ENCODE assay signal across 1 cellular context in genomic region chr7:16260236-16260728, GRCh38.
TF ChIP-seq lines count a peak whose summit lies in the region.

No MANE protein-coding gene starts in this region.

TF ChIP-seq in K562, 482 proteins besides CTCF, POLR2A, EP300 and RAD21 (continued from another document and continues in another):
- TF ChIP-seq KDM5B (IDR thresholded peaks at IDR 0.05; ENCODE audit: insufficient replicate concordance, low read depth, low read length) (no peak), U2AF2 (optimal IDR thresholded peaks at IDR 0.05; ENCODE audit: low read depth, low read length) (no peak), HMGN3 (IDR thresholded peaks at IDR 0.05; ENCODE audit: borderline replicate concordance, extremely low read depth, insufficient read length, low read depth, low read length) (no peak), ZNF354B (CRISPR knock-in tag; IDR thresholded peaks at IDR 0.05) (no peak), HDAC1 (IDR thresholded peaks at IDR 0.05) (peak in 1 of 2 experiments; percentile 82; a peak in 2 of 4 replicates), ZNF740 (CRISPR knock-in tag; IDR thresholded peaks at IDR 0.05) (no peak), ZNF740 (tag; IDR thresholded peaks at IDR 0.05) (no peak), SRSF7 (optimal IDR thresholded peaks at IDR 0.05; ENCODE audit: low read depth, low read length) (no peak), ZHX1 (conservative IDR thresholded peaks at IDR 0.05; ENCODE audit: low read length) (no peak), GMEB1 (CRISPR knock-in tag; IDR thresholded peaks at IDR 0.05) (no peak), PRPF4 (IDR thresholded peaks at IDR 0.05; ENCODE audit: insufficient read depth, low read depth, low read length, poor library complexity, severe bottlenecking) (no peak), ZNF518B (CRISPR knock-in tag; IDR thresholded peaks at IDR 0.05) (no peak), ZNF707 (CRISPR knock-in tag; conservative IDR thresholded peaks at IDR 0.05) (no peak), SNIP1 (IDR thresholded peaks at IDR 0.05; ENCODE audit: low read depth) (no peak), DDX20 (tag; IDR thresholded peaks at IDR 0.05; ENCODE audit: low read depth) (no peak; the same call in none of the 2 replicates), THRAP3 (IDR thresholded peaks at IDR 0.05; ENCODE audit: borderline replicate concordance) (no peak), ZBTB8A (IDR thresholded peaks at IDR 0.05; ENCODE audit: partially characterized antibody) (no peak), USF2 (CRISPR knock-in tag; IDR thresholded peaks at IDR 0.05) (no peak), ZNF184 (CRISPR knock-in tag; IDR thresholded peaks at IDR 0.05) (no peak), MYC (IDR thresholded peaks at IDR 0.05; ENCODE audit: low read depth, low read length) (no peak), MYC (CRISPR knock-in tag; IDR thresholded peaks at IDR 0.05; ENCODE audit: borderline replicate concordance, low read depth) (no peak), PHTF2 (CRISPR knock-in tag; IDR thresholded peaks at IDR 0.05) (no peak), AFF4 (CRISPR knock-in tag; IDR thresholded peaks at IDR 0.05) (no peak), FOXO4 (CRISPR knock-in tag; IDR thresholded peaks at IDR 0.05) (no peak), SMARCE1 (IDR thresholded peaks at IDR 0.05) (peak; percentile 59), POU5F1 (IDR thresholded peaks at IDR 0.05; ENCODE audit: borderline replicate concordance, low read depth, low read length, partially characterized antibody) (no peak), SP2 (IDR thresholded peaks at IDR 0.05; ENCODE audit: extremely low read depth, low read depth, low read length, poor library complexity, severe bottlenecking) (no peak), SAFB2 (IDR thresholded peaks at IDR 0.05; ENCODE audit: borderline replicate concordance, low read depth, low read length, severe bottlenecking) (no peak), GTF2F1 (IDR thresholded peaks at IDR 0.05; ENCODE audit: low read depth, low read length) (no peak), ZBED1 (IDR thresholded peaks at IDR 0.05) (no peak), DNMT1 (IDR thresholded peaks at IDR 0.05) (no peak), SRSF9 (IDR thresholded peaks at IDR 0.05; ENCODE audit: borderline replicate concordance, low read depth, low read length) (no peak), GABPA (tag; conservative IDR thresholded peaks at IDR 0.05; ENCODE audit: low read depth) (no peak), POLR3G (IDR thresholded peaks at IDR 0.05; ENCODE audit: extremely low read depth, insufficient read length, insufficient replicate concordance) (no peak), ESRRB (CRISPR knock-in tag; IDR thresholded peaks at IDR 0.05; ENCODE audit: borderline replicate concordance) (no peak), ARNT (IDR thresholded peaks at IDR 0.05) (peak in 1 of 2 experiments; percentile 53; a peak in 1 of 4 replicates), GABPB2 (CRISPR knock-in tag; conservative IDR thresholded peaks at IDR 0.05) (no peak)
- TF ChIP-seq, protein P1, sequence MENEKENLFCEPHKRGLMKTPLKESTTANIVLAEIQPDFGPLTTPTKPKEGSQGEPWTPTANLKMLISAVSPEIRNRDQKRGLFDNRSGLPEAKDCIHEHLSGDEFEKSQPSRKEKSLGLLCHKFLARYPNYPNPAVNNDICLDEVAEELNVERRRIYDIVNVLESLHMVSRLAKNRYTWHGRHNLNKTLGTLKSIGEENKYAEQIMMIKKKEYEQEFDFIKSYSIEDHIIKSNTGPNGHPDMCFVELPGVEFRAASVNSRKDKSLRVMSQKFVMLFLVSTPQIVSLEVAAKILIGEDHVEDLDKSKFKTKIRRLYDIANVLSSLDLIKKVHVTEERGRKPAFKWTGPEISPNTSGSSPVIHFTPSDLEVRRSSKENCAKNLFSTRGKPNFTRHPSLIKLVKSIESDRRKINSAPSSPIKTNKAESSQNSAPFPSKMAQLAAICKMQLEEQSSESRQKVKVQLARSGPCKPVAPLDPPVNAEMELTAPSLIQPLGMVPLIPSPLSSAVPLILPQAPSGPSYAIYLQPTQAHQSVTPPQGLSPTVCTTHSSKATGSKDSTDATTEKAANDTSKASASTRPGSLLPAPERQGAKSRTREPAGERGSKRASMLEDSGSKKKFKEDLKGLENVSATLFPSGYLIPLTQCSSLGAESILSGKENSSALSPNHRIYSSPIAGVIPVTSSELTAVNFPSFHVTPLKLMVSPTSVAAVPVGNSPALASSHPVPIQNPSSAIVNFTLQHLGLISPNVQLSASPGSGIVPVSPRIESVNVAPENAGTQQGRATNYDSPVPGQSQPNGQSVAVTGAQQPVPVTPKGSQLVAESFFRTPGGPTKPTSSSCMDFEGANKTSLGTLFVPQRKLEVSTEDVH (IDR thresholded peaks at IDR 0.05; ENCODE audit: low read depth, partially characterized antibody) = no peak
- TF ChIP-seq, protein P2, sequence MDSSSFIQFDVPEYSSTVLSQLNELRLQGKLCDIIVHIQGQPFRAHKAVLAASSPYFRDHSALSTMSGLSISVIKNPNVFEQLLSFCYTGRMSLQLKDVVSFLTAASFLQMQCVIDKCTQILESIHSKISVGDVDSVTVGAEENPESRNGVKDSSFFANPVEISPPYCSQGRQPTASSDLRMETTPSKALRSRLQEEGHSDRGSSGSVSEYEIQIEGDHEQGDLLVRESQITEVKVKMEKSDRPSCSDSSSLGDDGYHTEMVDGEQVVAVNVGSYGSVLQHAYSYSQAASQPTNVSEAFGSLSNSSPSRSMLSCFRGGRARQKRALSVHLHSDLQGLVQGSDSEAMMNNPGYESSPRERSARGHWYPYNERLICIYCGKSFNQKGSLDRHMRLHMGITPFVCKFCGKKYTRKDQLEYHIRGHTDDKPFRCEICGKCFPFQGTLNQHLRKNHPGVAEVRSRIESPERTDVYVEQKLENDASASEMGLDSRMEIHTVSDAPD (CRISPR knock-in tag; IDR thresholded peaks at IDR 0.05) = no peak
- TF ChIP-seq, protein P3, sequence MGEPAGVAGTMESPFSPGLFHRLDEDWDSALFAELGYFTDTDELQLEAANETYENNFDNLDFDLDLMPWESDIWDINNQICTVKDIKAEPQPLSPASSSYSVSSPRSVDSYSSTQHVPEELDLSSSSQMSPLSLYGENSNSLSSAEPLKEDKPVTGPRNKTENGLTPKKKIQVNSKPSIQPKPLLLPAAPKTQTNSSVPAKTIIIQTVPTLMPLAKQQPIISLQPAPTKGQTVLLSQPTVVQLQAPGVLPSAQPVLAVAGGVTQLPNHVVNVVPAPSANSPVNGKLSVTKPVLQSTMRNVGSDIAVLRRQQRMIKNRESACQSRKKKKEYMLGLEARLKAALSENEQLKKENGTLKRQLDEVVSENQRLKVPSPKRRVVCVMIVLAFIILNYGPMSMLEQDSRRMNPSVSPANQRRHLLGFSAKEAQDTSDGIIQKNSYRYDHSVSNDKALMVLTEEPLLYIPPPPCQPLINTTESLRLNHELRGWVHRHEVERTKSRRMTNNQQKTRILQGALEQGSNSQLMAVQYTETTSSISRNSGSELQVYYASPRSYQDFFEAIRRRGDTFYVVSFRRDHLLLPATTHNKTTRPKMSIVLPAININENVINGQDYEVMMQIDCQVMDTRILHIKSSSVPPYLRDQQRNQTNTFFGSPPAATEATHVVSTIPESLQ (CRISPR knock-in tag; IDR thresholded peaks at IDR 0.05) = no peak
